In the genomic region with DNA sequence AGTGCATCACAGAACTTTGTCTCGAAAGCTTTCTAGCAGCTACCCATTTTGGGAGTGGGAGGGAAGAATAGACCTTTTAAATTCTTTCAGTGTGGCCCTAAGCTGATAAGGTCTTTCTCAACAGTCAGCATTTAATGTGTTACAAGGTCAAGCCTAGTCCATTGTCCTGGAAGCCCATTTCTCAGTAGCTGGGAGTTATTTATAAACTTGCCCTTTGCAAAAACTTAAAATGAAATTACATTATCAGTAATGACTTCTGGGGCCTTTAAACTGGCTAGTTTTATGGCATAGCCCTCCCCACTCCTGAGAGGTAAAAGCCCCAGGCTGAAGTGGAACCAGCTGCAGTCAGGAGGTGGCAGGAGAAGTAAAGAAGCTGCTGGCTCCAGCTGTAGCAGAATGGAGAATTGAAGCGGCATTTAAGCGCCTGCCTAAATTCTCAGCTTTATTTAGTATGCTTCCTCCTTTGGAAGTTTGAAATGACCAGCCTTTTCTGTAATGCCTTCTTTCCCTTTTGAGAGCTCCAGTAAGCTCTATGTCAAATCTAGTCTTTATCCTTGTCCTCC, we compare ENCODE assay signal across 2 cellular contexts.
TF ChIP-seq lines count a peak whose summit lies in the region.

No MANE protein-coding gene starts in this region.

TF ChIP-seq in HEK293, 187 proteins besides CTCF, POLR2A, EP300 and RAD21:
- no peak for TF ChIP-seq MYNN (tag by site-specific recombination; IDR thresholded peaks at IDR 0.05; ENCODE audit: borderline replicate concordance)
- TF ChIP-seq ZNF645 (tag by site-specific recombination; IDR thresholded peaks at IDR 0.05) = no peak
- TF ChIP-seq PBX3 (CRISPR knock-in tag; IDR thresholded peaks at IDR 0.05) = no peak
- TF ChIP-seq ZNF610 (tag by site-specific recombination; IDR thresholded peaks at IDR 0.05; ENCODE audit: borderline replicate concordance) = no peak
- TF ChIP-seq ZNF654 (tag by site-specific recombination; IDR thresholded peaks at IDR 0.05; ENCODE audit: low read depth) = peak; percentile 35; the same call in 1 of the 2 replicates
- TF ChIP-seq, protein P1, sequence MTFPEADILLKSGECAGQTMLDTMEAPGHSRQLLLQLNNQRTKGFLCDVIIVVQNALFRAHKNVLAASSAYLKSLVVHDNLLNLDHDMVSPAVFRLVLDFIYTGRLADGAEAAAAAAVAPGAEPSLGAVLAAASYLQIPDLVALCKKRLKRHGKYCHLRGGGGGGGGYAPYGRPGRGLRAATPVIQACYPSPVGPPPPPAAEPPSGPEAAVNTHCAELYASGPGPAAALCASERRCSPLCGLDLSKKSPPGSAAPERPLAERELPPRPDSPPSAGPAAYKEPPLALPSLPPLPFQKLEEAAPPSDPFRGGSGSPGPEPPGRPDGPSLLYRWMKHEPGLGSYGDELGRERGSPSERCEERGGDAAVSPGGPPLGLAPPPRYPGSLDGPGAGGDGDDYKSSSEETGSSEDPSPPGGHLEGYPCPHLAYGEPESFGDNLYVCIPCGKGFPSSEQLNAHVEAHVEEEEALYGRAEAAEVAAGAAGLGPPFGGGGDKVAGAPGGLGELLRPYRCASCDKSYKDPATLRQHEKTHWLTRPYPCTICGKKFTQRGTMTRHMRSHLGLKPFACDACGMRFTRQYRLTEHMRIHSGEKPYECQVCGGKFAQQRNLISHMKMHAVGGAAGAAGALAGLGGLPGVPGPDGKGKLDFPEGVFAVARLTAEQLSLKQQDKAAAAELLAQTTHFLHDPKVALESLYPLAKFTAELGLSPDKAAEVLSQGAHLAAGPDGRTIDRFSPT (tag by site-specific recombination; IDR thresholded peaks at IDR 0.05) = no peak
- TF ChIP-seq ZNF416 (tag by site-specific recombination; IDR thresholded peaks at IDR 0.05) = no peak
- peak; percentile 51; the same call in 1 of the 2 replicates for TF ChIP-seq ZSCAN30 (tag by site-specific recombination; IDR thresholded peaks at IDR 0.05)
- TF ChIP-seq PRDM6 (tag by site-specific recombination; IDR thresholded peaks at IDR 0.05) = peak; percentile 96
- TF ChIP-seq OSR2 (tag by site-specific recombination; IDR thresholded peaks at IDR 0.05) = peak; percentile 73
- peak; percentile 42 for TF ChIP-seq WT1 (tag by site-specific recombination; IDR thresholded peaks at IDR 0.05)
- TF ChIP-seq ZBTB21 (tag by site-specific recombination; IDR thresholded peaks at IDR 0.05) = no peak
- TF ChIP-seq, protein P2, sequence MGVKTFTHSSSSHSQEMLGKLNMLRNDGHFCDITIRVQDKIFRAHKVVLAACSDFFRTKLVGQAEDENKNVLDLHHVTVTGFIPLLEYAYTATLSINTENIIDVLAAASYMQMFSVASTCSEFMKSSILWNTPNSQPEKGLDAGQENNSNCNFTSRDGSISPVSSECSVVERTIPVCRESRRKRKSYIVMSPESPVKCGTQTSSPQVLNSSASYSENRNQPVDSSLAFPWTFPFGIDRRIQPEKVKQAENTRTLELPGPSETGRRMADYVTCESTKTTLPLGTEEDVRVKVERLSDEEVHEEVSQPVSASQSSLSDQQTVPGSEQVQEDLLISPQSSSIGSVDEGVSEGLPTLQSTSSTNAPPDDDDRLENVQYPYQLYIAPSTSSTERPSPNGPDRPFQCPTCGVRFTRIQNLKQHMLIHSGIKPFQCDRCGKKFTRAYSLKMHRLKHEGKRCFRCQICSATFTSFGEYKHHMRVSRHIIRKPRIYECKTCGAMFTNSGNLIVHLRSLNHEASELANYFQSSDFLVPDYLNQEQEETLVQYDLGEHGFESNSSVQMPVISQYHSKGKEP (tag by site-specific recombination; IDR thresholded peaks at IDR 0.05) = peak; percentile 58; the same call in 1 of the 2 replicates
- 0 out of 2 replicates have a peak, but pooled peaks have one; percentile 9 for TF ChIP-seq PRDM1 (tag by site-specific recombination; IDR thresholded peaks at IDR 0.05)
- peak; percentile 32; the same call in 1 of the 2 replicates for TF ChIP-seq IKZF3 (tag by site-specific recombination; IDR thresholded peaks at IDR 0.05)
TF ChIP-seq in HEK293: peak in this region for 8.

TF ChIP-seq in K562, 482 proteins besides CTCF, POLR2A, EP300 and RAD21 (continues in another document):
- no peak for TF ChIP-seq RHOXF2B (CRISPR knock-in tag; conservative IDR thresholded peaks at IDR 0.05)
- no peak for TF ChIP-seq NFXL1 (CRISPR knock-in tag; IDR thresholded peaks at IDR 0.05)
- no peak for TF ChIP-seq MGA (IDR thresholded peaks at IDR 0.05)
- no peak for TF ChIP-seq GTF2A2 (tag; IDR thresholded peaks at IDR 0.05)
- peak; percentile 70 to 78; a peak in 2 of 4 replicates for TF ChIP-seq KDM1A (IDR thresholded peaks at IDR 0.05)
- peak; percentile 75 for TF ChIP-seq ESRRA (IDR thresholded peaks at IDR 0.05; ENCODE audit: borderline replicate concordance, low read depth)
- TF ChIP-seq XRCC4 (IDR thresholded peaks at IDR 0.05; ENCODE audit: extremely low read depth, insufficient read depth, insufficient read length) = no peak
- no peak; the same call in 1 of the 2 replicates for TF ChIP-seq ZFX (CRISPR knock-in tag; IDR thresholded peaks at IDR 0.05)
- TF ChIP-seq, protein P3, sequence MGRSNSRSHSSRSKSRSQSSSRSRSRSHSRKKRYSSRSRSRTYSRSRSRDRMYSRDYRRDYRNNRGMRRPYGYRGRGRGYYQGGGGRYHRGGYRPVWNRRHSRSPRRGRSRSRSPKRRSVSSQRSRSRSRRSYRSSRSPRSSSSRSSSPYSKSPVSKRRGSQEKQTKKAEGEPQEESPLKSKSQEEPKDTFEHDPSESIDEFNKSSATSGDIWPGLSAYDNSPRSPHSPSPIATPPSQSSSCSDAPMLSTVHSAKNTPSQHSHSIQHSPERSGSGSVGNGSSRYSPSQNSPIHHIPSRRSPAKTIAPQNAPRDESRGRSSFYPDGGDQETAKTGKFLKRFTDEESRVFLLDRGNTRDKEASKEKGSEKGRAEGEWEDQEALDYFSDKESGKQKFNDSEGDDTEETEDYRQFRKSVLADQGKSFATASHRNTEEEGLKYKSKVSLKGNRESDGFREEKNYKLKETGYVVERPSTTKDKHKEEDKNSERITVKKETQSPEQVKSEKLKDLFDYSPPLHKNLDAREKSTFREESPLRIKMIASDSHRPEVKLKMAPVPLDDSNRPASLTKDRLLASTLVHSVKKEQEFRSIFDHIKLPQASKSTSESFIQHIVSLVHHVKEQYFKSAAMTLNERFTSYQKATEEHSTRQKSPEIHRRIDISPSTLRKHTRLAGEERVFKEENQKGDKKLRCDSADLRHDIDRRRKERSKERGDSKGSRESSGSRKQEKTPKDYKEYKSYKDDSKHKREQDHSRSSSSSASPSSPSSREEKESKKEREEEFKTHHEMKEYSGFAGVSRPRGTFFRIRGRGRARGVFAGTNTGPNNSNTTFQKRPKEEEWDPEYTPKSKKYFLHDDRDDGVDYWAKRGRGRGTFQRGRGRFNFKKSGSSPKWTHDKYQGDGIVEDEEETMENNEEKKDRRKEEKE (IDR thresholded peaks at IDR 0.05; ENCODE audit: borderline replicate concordance in 1 of 2, control insufficient read depth in 1 of 2, low read depth in 2 of 2, low read length in 1 of 2) = no peak
- peak; percentile 99 for TF ChIP-seq ZNF316 (IDR thresholded peaks at IDR 0.05)
- TF ChIP-seq, protein P4, sequence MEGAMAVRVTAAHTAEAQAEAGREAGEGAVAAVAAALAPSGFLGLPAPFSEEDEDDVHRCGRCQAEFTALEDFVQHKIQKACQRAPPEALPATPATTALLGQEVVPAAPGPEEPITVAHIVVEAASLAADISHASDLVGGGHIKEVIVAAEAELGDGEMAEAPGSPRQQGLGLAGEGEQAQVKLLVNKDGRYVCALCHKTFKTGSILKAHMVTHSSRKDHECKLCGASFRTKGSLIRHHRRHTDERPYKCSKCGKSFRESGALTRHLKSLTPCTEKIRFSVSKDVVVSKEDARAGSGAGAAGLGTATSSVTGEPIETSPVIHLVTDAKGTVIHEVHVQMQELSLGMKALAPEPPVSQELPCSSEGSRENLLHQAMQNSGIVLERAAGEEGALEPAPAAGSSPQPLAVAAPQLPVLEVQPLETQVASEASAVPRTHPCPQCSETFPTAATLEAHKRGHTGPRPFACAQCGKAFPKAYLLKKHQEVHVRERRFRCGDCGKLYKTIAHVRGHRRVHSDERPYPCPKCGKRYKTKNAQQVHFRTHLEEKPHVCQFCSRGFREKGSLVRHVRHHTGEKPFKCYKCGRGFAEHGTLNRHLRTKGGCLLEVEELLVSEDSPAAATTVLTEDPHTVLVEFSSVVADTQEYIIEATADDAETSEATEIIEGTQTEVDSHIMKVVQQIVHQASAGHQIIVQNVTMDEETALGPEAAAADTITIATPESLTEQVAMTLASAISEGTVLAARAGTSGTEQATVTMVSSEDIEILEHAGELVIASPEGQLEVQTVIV (CRISPR knock-in tag; IDR thresholded peaks at IDR 0.05; ENCODE audit: borderline replicate concordance) = no peak
- peak; percentile 44 for TF ChIP-seq TAF9B (IDR thresholded peaks at IDR 0.05; ENCODE audit: partially characterized antibody)
- TF ChIP-seq KLF6 (CRISPR knock-in tag; IDR thresholded peaks at IDR 0.05; ENCODE audit: borderline replicate concordance) = no peak
- no peak for TF ChIP-seq BDP1 (IDR thresholded peaks at IDR 0.05; ENCODE audit: insufficient read depth, insufficient read length)
- no peak for TF ChIP-seq CHD4 (IDR thresholded peaks at IDR 0.05; ENCODE audit: insufficient read depth, insufficient replicate concordance, low read depth, low read length, poor library complexity, severe bottlenecking)
- 0 out of 4 replicates have a peak, but pooled peaks have one; percentile 14 to 26 for TF ChIP-seq UBTF (IDR thresholded peaks at IDR 0.05; ENCODE audit: borderline replicate concordance in 1 of 2, low read depth in 2 of 2, low read length in 2 of 2)
- no peak for TF ChIP-seq ZSCAN29 (IDR thresholded peaks at IDR 0.05)
